ENCODE assay signal across 12 cellular contexts in the genomic region with DNA sequence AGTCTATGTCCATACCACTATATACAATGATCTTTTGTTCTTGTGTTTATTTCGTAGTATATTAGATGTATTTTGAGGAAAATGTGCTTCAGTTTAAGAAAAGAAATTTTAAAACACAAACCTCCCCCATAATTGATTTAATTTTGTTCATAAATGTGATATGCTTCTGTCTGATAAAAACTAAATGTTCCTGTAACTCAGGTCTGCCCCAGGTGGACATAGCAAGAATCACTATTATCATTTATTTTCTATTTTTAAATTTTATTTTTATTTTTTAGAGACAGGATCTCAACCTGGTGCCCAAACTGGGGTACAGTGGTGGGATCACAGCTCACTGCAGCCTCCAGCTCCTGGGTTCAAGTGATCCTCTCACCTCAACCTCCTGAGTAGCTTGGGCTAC. TPM values are rescaled to one million over a fixed set of nuclear protein-coding genes. Genes with fewer than 3 reads are reported as not detected.
A peak's percentile ranks its signal among the peaks of the same experiment; 100 is the strongest.
DNase-seq lines count a peak whose midpoint lies in the region; ATAC-seq and TF ChIP-seq lines count a peak whose summit lies in the region.
"Had no signal": no experiment of that assay in that cellular context is flagged by ENCODE, and none has a peak within 500 bp of the region (broad histone marks: within the 10 kb centered on the region; RNA-seq: fewer than 3 reads in every experiment).

No MANE protein-coding gene starts in this region.

- WGBS in psoas muscle, 3 donors, result 93 to 97% (median 95%) methylated on average over 1 of the region's 1 CpG

- H3K9me3 Mint-ChIP-seq in Calu3 (ENCODE audit: low read depth, unreplicated experiment), result no peaks in the 10 kb centered on the region
- H3K9me3 Mint-ChIP-seq: immature natural killer cell had no signal

- CTCF ChIA-PET in OCI-LY7 (lab: Charles Lee; ENCODE audit: unreplicated experiment) (no interaction called here), Calu3 (lab: Charles Lee) (interaction anchor here (0.5 kb wide), 2 partner anchors 15 to 278 kb away, joined by 3 read pairs; no protein-coding TSS in a partner anchor)

- no peak overlapping the region for H3K27ac ChIP-seq in OCI-LY7 (ENCODE audit: low read depth, low read length, poor library complexity, severe bottlenecking)
- no peak overlapping the region for H3K27ac ChIP-seq in psoas muscle
- H3K27ac ChIP-seq: epithelial cell of prostate had no signal

- H3K79me2 ChIP-seq in OCI-LY7 (ENCODE audit: insufficient read depth, low read depth, low read length), result no peaks in the 10 kb centered on the region

- H3K27ac Mint-ChIP-seq in Calu3 (ENCODE audit: unreplicated experiment), result no peak overlapping the region
- H3K27ac Mint-ChIP-seq: immature natural killer cell had no signal

- H3K4me3 Mint-ChIP-seq in Calu3 (ENCODE audit: low read depth, unreplicated experiment), result no peak overlapping the region
- H3K4me3 Mint-ChIP-seq: immature natural killer cell had no signal

- intact Hi-C loops in OCI-LY7 (cut with micrococcal nuclease; ENCODE audit: unreplicated experiment) (no loop called here), psoas muscle (cut with DNase I) (no loop called here), Calu3 (cut with micrococcal nuclease; ENCODE audit: unreplicated experiment) (loop anchor here (1.0 kb wide), 1 partner anchor 114 kb away; no protein-coding TSS in a partner anchor)

- H3K4me3 ChIP-seq in OCI-LY7 (ENCODE audit: low read depth, low read length, poor library complexity, severe bottlenecking) (no peak overlapping the region), epithelial cell of proximal tubule (ENCODE audit: low read depth, low read length) (no peak overlapping the region), psoas muscle (no peak overlapping the region)

- no TSS peak for BruUV-seq in OCI-LY7 (replicated peaks; lab: Mats Ljungman, UMichigan)
- no TSS peak for BruUV-seq in Calu3 (replicated peaks; lab: Mats Ljungman, UMichigan)

- ATAC-seq in psoas muscle, result no peak
- no peak for ATAC-seq in HG03139 (IDR thresholded peaks at IDR 0.05; ENCODE audit: unreplicated experiment)

- no peak overlapping the region for H2AFZ ChIP-seq in OCI-LY7 (ENCODE audit: low read length)

- POLR2A ChIA-PET in OCI-LY7 (lab: Charles Lee), result interaction anchor here (0.9 kb wide), 1 partner anchor 199 kb away, joined by 4 read pairs; no protein-coding TSS in a partner anchor

- no peaks in the 10 kb centered on the region for H3K36me3 Mint-ChIP-seq in Calu3 (ENCODE audit: insufficient read depth, unreplicated experiment)
- H3K36me3 Mint-ChIP-seq: immature natural killer cell had no signal

- H3K27me3 ChIP-seq in psoas muscle (ENCODE audit: insufficient read depth in 3 of 3, low read length in 2 of 3), result no peaks in the 10 kb centered on the region

- H3K36me3 ChIP-seq in OCI-LY7 (ENCODE audit: insufficient read depth, low read length) (no peaks in the 10 kb centered on the region), psoas muscle (ENCODE audit: insufficient read depth in 1 of 2, low read depth in 1 of 2) (peaks cover 3 to 52% of the 10 kb centered on the region in 2 donors)

- no peaks in the 10 kb centered on the region for H3K9me3 ChIP-seq in OCI-LY7 (ENCODE audit: low read length)
- no peaks in the 10 kb centered on the region for H3K9me3 ChIP-seq in psoas muscle

- no peaks in the 10 kb centered on the region for H3K4me1 ChIP-seq in OCI-LY7 (ENCODE audit: insufficient read depth, low read length, poor library complexity, severe bottlenecking)
- H3K4me1 ChIP-seq in psoas muscle, result no peaks in the 10 kb centered on the region

- H3K4me1 Mint-ChIP-seq in Calu3 (ENCODE audit: low read depth, unreplicated experiment), result no peaks in the 10 kb centered on the region
- H3K4me1 Mint-ChIP-seq: immature natural killer cell had no signal

- TF ChIP-seq CTCF in OCI-LY7 (conservative IDR thresholded peaks at IDR 0.05; ENCODE audit: low read length) (peak; percentile 65), epithelial cell of proximal tubule (conservative IDR thresholded peaks at IDR 0.05; ENCODE audit: low read depth, low read length) (peak; percentile 46), psoas muscle (IDR thresholded peaks at IDR 0.05) (peak; percentile 5), Calu3 (IDR thresholded peaks at IDR 0.05; ENCODE audit: unreplicated experiment) (no peak)

- H3K4me2 ChIP-seq in OCI-LY7 (ENCODE audit: low read length), result no peak overlapping the region

- H3K9me2 ChIP-seq in OCI-LY7 (ENCODE audit: insufficient read depth, low read length), result no peaks in the 10 kb centered on the region

- no peaks in the 10 kb centered on the region for H3K27me3 Mint-ChIP-seq in Calu3 (ENCODE audit: unreplicated experiment)

- no peaks in the 10 kb centered on the region for H4K20me1 ChIP-seq in OCI-LY7 (ENCODE audit: insufficient read depth, low read length)

- DNase-seq in EH (ENCODE audit: low read depth) (peak; percentile 11), OCI-LY7 (ENCODE audit: low spot score) (peak; percentile 2), epithelial cell of proximal tubule (ENCODE audit: low read depth) (no peak), psoas muscle (no peak), Ammon's horn (ENCODE audit: low spot score) (no peak), Calu3 (no peak)
- DNase-seq: GDM1, immature natural killer cell, NCI-H2029, T1000 had no signal

RNA-seq across cellular contexts. Expression of gene BEND7, which starts 43.2 kb away (rescaled TPM):
- not detected in 2 replicates for total RNA-seq in OCI-LY7 (2014; rRNA removed; shearing (Covaris generic))
- total RNA-seq in OCI-LY7 (2022) (not detected in 2 replicates), epithelial cell of proximal tubule (25.9 and 41.4 TPM in 2 replicates), psoas muscle (10 to 100 TPM; 16.3 to 27.6 (median 23.6) TPM), Calu3 (2022) (7.4 and 8.3 TPM in 2 replicates)
- 10 to 100 TPM in 2 of 3 donors, 1 to 10 TPM in 1; 6.1 to 21.6 (median 16.1) TPM for polyA plus RNA-seq in psoas muscle
- polyA plus RNA-seq: immature natural killer cell had no signal

Comparison
In these comparisons a context has a peak if more than half of its experiments do, and no peak if none do; other contexts are left out.
1. DNase-seq: peak in EH (single experiment) and OCI-LY7 (single experiment); none in epithelial cell of proximal tubule (single experiment), psoas muscle (0 of 2), Ammon's horn (single experiment) and Calu3 (single experiment).